Comparison of ENCODE assay signal across 8 cellular contexts in genomic region chr7:137934941-137935848, GRCh38.
DNase-seq lines count a peak whose midpoint lies in the region; ATAC-seq and TF ChIP-seq lines count a peak whose summit lies in the region.

No MANE protein-coding gene starts in this region.

- no peak for TF ChIP-seq EP300 in gastroesophageal sphincter (IDR thresholded peaks at IDR 0.05)

- H3K27me3 ChIP-seq in lower lobe of right lung (ENCODE audit: low read depth) (no peaks in the 10 kb centered on the region), gastroesophageal sphincter (no peaks in the 10 kb centered on the region)

- no peaks in the 10 kb centered on the region for H3K9me3 ChIP-seq in lower lobe of right lung
- no peaks in the 10 kb centered on the region for H3K9me3 ChIP-seq in gastroesophageal sphincter

- peak; percentile 80 for ATAC-seq in GM18498 (IDR thresholded peaks at IDR 0.05; ENCODE audit: unreplicated experiment)
- ATAC-seq in GM21529 (IDR thresholded peaks at IDR 0.05; ENCODE audit: unreplicated experiment), result peak; percentile 81
- no peak for ATAC-seq in lower lobe of right lung
- ATAC-seq in gastroesophageal sphincter, result no peak

- TF ChIP-seq CTCF in lower lobe of right lung (IDR thresholded peaks at IDR 0.05) (no peak), gastroesophageal sphincter (IDR thresholded peaks at IDR 0.05) (no peak)

- H3K4me3 ChIP-seq in lower lobe of right lung (peak overlapping the region; percentile 35), gastroesophageal sphincter (no peak overlapping the region)

- DNase-seq in KG1 (lab: John Stamatoyannopoulos, UW) (peak; percentile 1), lower lobe of right lung (no peak), dedifferentiated amniotic fluid mesenchymal stem cell (ENCODE audit: extremely low spot score) (no peak), NCI-H2171 treated with DMSO at 0.1 percent for 48 hours (lab: John Stamatoyannopoulos, UW) (no peak)
- DNase-seq in effector CD4-positive, alpha-beta T cell, result no peak

- H3K36me3 ChIP-seq in lower lobe of right lung, result no peaks in the 10 kb centered on the region
- H3K36me3 ChIP-seq in gastroesophageal sphincter, result no peaks in the 10 kb centered on the region

- intact Hi-C loops in lower lobe of right lung (cut with DNase I), result no loop called here

- peaks cover 73% of the 10 kb centered on the region for H3K4me1 ChIP-seq in lower lobe of right lung
- peaks cover 26 to 76% (median 51%) of the 10 kb centered on the region in 3 donors for H3K4me1 ChIP-seq in gastroesophageal sphincter

- H3K27ac ChIP-seq in lower lobe of right lung, result peak overlapping the region; percentile 75
- H3K27ac ChIP-seq in gastroesophageal sphincter, result peak overlapping the region in 2 of 4 donors; percentile 66 to 82

- WGBS in gastroesophageal sphincter (ENCODE audit: low coverage in 1 of 2), 2 donors, result 70 to 73% methylated on average over 4 to 7 of the region's 7 CpGs

- no peak for TF ChIP-seq POLR2A in gastroesophageal sphincter (IDR thresholded peaks at IDR 0.05)

Comparison
In these comparisons a context has a peak if more than half of its experiments do, and no peak if none do; other contexts are left out.
1. ATAC-seq: peak in GM18498 (single experiment) and GM21529 (single experiment); none in lower lobe of right lung (0 of 2) and gastroesophageal sphincter (single experiment).